Comparison of ENCODE assay signal across 2 cellular contexts in genomic region chr10:126570631-126571170, GRCh38.
TF ChIP-seq lines count a peak whose summit lies in the region.

No MANE protein-coding gene starts in this region.

TF ChIP-seq in A549, 52 proteins besides CTCF, POLR2A, EP300 and RAD21 (continued from another document):
- TF ChIP-seq, protein P1, sequence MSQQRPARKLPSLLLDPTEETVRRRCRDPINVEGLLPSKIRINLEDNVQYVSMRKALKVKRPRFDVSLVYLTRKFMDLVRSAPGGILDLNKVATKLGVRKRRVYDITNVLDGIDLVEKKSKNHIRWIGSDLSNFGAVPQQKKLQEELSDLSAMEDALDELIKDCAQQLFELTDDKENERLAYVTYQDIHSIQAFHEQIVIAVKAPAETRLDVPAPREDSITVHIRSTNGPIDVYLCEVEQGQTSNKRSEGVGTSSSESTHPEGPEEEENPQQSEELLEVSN (IDR thresholded peaks at IDR 0.05; ENCODE audit: borderline replicate concordance, low read depth), result no peak
- TF ChIP-seq HES2 (IDR thresholded peaks at IDR 0.05) (no peak), CHD2 (IDR thresholded peaks at IDR 0.05; ENCODE audit: low read length, partially characterized antibody) (no peak), GATA3 (IDR thresholded peaks at IDR 0.05; ENCODE audit: borderline replicate concordance) (no peak), NR3C1 (IDR thresholded peaks at IDR 0.05) (no peak)

TF ChIP-seq in GM23338, 12 proteins besides CTCF, POLR2A, EP300 and RAD21 (continued from another document):
- TF ChIP-seq ETS1 (IDR thresholded peaks at IDR 0.05) (no peak), POLR2AphosphoS5 (IDR thresholded peaks at IDR 0.05; ENCODE audit: low read depth) (no peak), ZNF114 (CRISPR knock-in tag; IDR thresholded peaks at IDR 0.05) (no peak)
- TF ChIP-seq, protein P2, sequence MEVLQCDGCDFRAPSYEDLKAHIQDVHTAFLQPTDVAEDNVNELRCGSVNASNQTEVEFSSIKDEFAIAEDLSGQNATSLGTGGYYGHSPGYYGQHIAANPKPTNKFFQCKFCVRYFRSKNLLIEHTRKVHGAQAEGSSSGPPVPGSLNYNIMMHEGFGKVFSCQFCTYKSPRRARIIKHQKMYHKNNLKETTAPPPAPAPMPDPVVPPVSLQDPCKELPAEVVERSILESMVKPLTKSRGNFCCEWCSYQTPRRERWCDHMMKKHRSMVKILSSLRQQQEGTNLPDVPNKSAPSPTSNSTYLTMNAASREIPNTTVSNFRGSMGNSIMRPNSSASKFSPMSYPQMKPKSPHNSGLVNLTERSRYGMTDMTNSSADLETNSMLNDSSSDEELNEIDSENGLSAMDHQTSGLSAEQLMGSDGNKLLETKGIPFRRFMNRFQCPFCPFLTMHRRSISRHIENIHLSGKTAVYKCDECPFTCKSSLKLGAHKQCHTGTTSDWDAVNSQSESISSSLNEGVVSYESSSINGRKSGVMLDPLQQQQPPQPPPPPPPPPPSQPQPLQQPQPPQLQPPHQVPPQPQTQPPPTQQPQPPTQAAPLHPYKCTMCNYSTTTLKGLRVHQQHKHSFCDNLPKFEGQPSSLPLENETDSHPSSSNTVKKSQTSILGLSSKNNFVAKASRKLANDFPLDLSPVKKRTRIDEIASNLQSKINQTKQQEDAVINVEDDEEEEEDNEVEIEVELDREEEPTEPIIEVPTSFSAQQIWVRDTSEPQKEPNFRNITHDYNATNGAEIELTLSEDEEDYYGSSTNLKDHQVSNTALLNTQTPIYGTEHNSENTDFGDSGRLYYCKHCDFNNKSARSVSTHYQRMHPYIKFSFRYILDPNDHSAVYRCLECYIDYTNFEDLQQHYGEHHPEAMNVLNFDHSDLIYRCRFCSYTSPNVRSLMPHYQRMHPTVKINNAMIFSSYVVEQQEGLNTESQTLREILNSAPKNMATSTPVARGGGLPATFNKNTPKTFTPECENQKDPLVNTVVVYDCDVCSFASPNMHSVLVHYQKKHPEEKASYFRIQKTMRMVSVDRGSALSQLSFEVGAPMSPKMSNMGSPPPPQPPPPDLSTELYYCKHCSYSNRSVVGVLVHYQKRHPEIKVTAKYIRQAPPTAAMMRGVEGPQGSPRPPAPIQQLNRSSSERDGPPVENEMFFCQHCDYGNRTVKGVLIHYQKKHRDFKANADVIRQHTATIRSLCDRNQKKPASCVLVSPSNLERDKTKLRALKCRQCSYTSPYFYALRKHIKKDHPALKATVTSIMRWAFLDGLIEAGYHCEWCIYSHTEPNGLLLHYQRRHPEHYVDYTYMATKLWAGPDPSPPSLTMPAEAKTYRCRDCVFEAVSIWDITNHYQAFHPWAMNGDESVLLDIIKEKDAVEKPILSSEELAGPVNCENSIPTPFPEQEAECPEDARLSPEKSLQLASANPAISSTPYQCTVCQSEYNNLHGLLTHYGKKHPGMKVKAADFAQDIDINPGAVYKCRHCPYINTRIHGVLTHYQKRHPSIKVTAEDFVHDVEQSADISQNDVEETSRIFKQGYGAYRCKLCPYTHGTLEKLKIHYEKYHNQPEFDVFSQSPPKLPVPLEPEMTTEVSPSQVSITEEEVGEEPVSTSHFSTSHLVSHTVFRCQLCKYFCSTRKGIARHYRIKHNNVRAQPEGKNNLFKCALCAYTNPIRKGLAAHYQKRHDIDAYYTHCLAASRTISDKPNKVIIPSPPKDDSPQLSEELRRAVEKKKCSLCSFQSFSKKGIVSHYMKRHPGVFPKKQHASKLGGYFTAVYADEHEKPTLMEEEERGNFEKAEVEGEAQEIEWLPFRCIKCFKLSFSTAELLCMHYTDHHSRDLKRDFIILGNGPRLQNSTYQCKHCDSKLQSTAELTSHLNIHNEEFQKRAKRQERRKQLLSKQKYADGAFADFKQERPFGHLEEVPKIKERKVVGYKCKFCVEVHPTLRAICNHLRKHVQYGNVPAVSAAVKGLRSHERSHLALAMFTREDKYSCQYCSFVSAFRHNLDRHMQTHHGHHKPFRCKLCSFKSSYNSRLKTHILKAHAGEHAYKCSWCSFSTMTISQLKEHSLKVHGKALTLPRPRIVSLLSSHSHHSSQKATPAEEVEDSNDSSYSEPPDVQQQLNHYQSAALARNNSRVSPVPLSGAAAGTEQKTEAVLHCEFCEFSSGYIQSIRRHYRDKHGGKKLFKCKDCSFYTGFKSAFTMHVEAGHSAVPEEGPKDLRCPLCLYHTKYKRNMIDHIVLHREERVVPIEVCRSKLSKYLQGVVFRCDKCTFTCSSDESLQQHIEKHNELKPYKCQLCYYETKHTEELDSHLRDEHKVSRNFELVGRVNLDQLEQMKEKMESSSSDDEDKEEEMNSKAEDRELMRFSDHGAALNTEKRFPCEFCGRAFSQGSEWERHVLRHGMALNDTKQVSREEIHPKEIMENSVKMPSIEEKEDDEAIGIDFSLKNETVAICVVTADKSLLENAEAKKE (CRISPR knock-in tag; IDR thresholded peaks at IDR 0.05), result no peak
- TF ChIP-seq, protein P3, sequence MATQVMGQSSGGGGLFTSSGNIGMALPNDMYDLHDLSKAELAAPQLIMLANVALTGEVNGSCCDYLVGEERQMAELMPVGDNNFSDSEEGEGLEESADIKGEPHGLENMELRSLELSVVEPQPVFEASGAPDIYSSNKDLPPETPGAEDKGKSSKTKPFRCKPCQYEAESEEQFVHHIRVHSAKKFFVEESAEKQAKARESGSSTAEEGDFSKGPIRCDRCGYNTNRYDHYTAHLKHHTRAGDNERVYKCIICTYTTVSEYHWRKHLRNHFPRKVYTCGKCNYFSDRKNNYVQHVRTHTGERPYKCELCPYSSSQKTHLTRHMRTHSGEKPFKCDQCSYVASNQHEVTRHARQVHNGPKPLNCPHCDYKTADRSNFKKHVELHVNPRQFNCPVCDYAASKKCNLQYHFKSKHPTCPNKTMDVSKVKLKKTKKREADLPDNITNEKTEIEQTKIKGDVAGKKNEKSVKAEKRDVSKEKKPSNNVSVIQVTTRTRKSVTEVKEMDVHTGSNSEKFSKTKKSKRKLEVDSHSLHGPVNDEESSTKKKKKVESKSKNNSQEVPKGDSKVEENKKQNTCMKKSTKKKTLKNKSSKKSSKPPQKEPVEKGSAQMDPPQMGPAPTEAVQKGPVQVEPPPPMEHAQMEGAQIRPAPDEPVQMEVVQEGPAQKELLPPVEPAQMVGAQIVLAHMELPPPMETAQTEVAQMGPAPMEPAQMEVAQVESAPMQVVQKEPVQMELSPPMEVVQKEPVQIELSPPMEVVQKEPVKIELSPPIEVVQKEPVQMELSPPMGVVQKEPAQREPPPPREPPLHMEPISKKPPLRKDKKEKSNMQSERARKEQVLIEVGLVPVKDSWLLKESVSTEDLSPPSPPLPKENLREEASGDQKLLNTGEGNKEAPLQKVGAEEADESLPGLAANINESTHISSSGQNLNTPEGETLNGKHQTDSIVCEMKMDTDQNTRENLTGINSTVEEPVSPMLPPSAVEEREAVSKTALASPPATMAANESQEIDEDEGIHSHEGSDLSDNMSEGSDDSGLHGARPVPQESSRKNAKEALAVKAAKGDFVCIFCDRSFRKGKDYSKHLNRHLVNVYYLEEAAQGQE (IDR thresholded peaks at IDR 0.05; ENCODE audit: unreplicated experiment), result no peak
